In the genomic region with DNA sequence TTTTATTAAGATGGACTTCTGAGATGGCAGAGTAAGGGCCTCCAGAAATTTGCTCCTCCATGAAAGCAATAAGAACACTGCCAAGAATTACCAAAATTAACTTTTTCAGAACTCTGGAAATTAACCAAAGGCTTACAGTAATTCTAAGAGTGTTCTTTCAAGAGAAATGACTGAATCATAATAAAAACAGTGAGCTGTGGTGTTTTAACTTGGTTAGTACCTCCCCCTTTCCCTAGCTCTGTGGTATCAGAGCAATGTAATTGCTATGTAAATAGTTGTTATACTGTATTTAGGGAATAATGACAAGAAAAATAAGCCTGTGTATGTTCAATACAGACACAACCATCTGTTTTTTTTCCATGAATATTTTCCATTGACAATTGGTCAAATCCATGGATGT, we compare ENCODE assay signal across 12 cellular contexts. TPM values are rescaled to one million over a fixed set of nuclear protein-coding genes. Genes with fewer than 3 reads are reported as not detected.
DNase-seq lines count a peak whose midpoint lies in the region; ATAC-seq and TF ChIP-seq lines count a peak whose summit lies in the region.
"Had no signal": no experiment of that assay in that cellular context is flagged by ENCODE, and none has a peak within 500 bp of the region (broad histone marks: within the 10 kb centered on the region; RNA-seq: fewer than 3 reads in every experiment).

No MANE protein-coding gene starts in this region.

- H3K4me3 ChIP-seq in fibroblast of lung (replicated peaks in 1 of 4; ENCODE audit: control extremely low read depth in 1 of 4, insufficient read depth in 1 of 4, low read depth in 3 of 4, low read length in 4 of 4): no peak overlapping the region
- H3K4me3 ChIP-seq in thoracic aorta: no peak overlapping the region
- H3K4me3 ChIP-seq in heart left ventricle: no peak overlapping the region

- peaks cover 17% of the 10 kb centered on the region for H3K36me3 Mint-ChIP-seq in activated naive CD4-positive, alpha-beta T cell treated with anti-CD3 and anti-CD28 coated beads, Interleukin-2, amount 50 U/mL, for 24 hours
- peaks cover 25% of the 10 kb centered on the region for H3K36me3 Mint-ChIP-seq in activated CD4-positive, alpha-beta memory T cell treated with anti-CD3 and anti-CD28 coated beads for 36 hours

- TF ChIP-seq CTCF in fibroblast of lung (conservative IDR thresholded peaks at IDR 0.05 in 1 of 2, IDR thresholded peaks at IDR 0.05 in 1 of 2; ENCODE audit: low read depth in 1 of 2, low read length in 2 of 2): no peak
- no peak for TF ChIP-seq CTCF in thoracic aorta (IDR thresholded peaks at IDR 0.05)
- TF ChIP-seq CTCF in heart left ventricle (IDR thresholded peaks at IDR 0.05): no peak

- ATAC-seq in thoracic aorta (ENCODE audit: insufficient number of reproducible peaks, low FRiP score, low read depth) (peak; percentile 55), heart left ventricle (no peak), HG02840 (IDR thresholded peaks at IDR 0.05; ENCODE audit: low FRiP score, unreplicated experiment) (no peak), HG02623 (IDR thresholded peaks at IDR 0.05; ENCODE audit: unreplicated experiment) (no peak)
- ATAC-seq: esophagus mucosa had no signal

- TF ChIP-seq POLR2A in heart left ventricle (IDR thresholded peaks at IDR 0.05): no peak

- peaks cover 81% of the 10 kb centered on the region for H3K4me1 Mint-ChIP-seq in activated naive CD4-positive, alpha-beta T cell treated with anti-CD3 and anti-CD28 coated beads, Interleukin-2, amount 50 U/mL, for 24 hours
- H3K4me1 Mint-ChIP-seq in activated CD4-positive, alpha-beta memory T cell treated with anti-CD3 and anti-CD28 coated beads for 36 hours (ENCODE audit: low read depth): peaks cover 85% of the 10 kb centered on the region

- H3K4me3 Mint-ChIP-seq in activated naive CD4-positive, alpha-beta T cell treated with anti-CD3 and anti-CD28 coated beads, Interleukin-2, amount 50 U/mL, for 24 hours: peak overlapping the region; percentile 73
- peak overlapping the region; percentile 37 for H3K4me3 Mint-ChIP-seq in activated CD4-positive, alpha-beta memory T cell treated with anti-CD3 and anti-CD28 coated beads for 36 hours
- H3K4me3 Mint-ChIP-seq: mesothelial cell of epicardium had no signal

- H4K20me1 ChIP-seq in fibroblast of lung (ENCODE audit: control insufficient read depth, extremely low read depth, insufficient read depth, low read length): no peaks in the 10 kb centered on the region

- CTCF ChIA-PET in activated CD4-positive, alpha-beta memory T cell treated with anti-CD3 and anti-CD28 coated beads for 36 hours (lab: Charles Lee): interaction anchor here (0.6 to 2.9 kb wide), 6 partner anchors 8 to 212 kb away, joined by 3 to 12 read pairs (median 5); no protein-coding TSS in a partner anchor

- H2AFZ ChIP-seq in fibroblast of lung (ENCODE audit: low read length): no peak overlapping the region

- H3K9ac ChIP-seq in fibroblast of lung (ENCODE audit: insufficient read depth, low read length): no peak overlapping the region

- peak overlapping the region; percentile 99 for H3K27ac Mint-ChIP-seq in activated naive CD4-positive, alpha-beta T cell treated with anti-CD3 and anti-CD28 coated beads, Interleukin-2, amount 50 U/mL, for 24 hours
- peak overlapping the region; percentile 98 for H3K27ac Mint-ChIP-seq in activated CD4-positive, alpha-beta memory T cell treated with anti-CD3 and anti-CD28 coated beads for 36 hours
- H3K27ac Mint-ChIP-seq: mesothelial cell of epicardium had no signal

- no peak for DNase-seq in activated naive CD4-positive, alpha-beta T cell treated with anti-CD3 and anti-CD28 coated beads, Interleukin-2, amount 50 U/mL, for 16 hours
- no peak for DNase-seq in activated CD4-positive, alpha-beta memory T cell treated with anti-CD3 and anti-CD28 coated beads for 36 hours
- DNase-seq in fibroblast of lung (ENCODE audit: low read depth in 2 of 2): peak; percentile 77 to 87
- no peak for DNase-seq in thoracic aorta (ENCODE audit: low spot score)
- DNase-seq in heart left ventricle: no peak
- DNase-seq: NCI-H446 treated with DMSO at 0.1 percent for 48 hours had no signal

- H3K27ac ChIP-seq in fibroblast of lung (ENCODE audit: insufficient read depth, low read length) (no peak overlapping the region), thoracic aorta (no peak overlapping the region), heart left ventricle (peak overlapping the region in 1 of 12 donors; percentile 12)
- H3K27ac ChIP-seq: C4-2B had no signal

- H3K4me1 ChIP-seq in fibroblast of lung (ENCODE audit: control insufficient read depth, extremely low read depth, insufficient read depth, low read length) (peaks cover 7% of the 10 kb centered on the region), thoracic aorta (ENCODE audit: control insufficient read depth in 1 of 2, low read depth in 2 of 2) (peaks cover 33 to 82% of the 10 kb centered on the region in 2 donors), heart left ventricle (peaks cover 14 to 91% (median 69%) of the 10 kb centered on the region in 12 donors)

- H3K27me3 ChIP-seq in fibroblast of lung (ENCODE audit: control insufficient read depth, insufficient read depth, low read length): no peaks in the 10 kb centered on the region
- H3K27me3 ChIP-seq in thoracic aorta (replicated peaks; ENCODE audit: insufficient read depth): no peaks in the 10 kb centered on the region
- no peaks in the 10 kb centered on the region for H3K27me3 ChIP-seq in heart left ventricle

- H3K79me2 ChIP-seq in fibroblast of lung (ENCODE audit: control insufficient read depth, insufficient read depth, low read length): no peaks in the 10 kb centered on the region

- H3K9me3 ChIP-seq in fibroblast of lung (ENCODE audit: control insufficient read depth, insufficient read depth, low read depth, low read length) (no peaks in the 10 kb centered on the region), thoracic aorta (no peaks in the 10 kb centered on the region), heart left ventricle (no peaks in the 10 kb centered on the region)

- POLR2A ChIA-PET in activated CD4-positive, alpha-beta memory T cell treated with anti-CD3 and anti-CD28 coated beads for 36 hours (lab: Charles Lee): interaction anchor here (0.7 to 7.6 kb wide), 7 partner anchors 8 to 352 kb away, joined by 3 to 128 read pairs (median 5); a partner anchor contains a TSS

- intact Hi-C loops in activated CD4-positive, alpha-beta memory T cell treated with anti-CD3 and anti-CD28 coated beads for 36 hours (cut with micrococcal nuclease): loop anchor here (1.0 to 2.0 kb wide), 3 partner anchors 8 to 19 kb away; no protein-coding TSS in a partner anchor
- intact Hi-C loops in heart left ventricle (cut with DNase I): no loop called here

- H3K27me3 Mint-ChIP-seq in activated naive CD4-positive, alpha-beta T cell treated with anti-CD3 and anti-CD28 coated beads, Interleukin-2, amount 50 U/mL, for 24 hours: no peaks in the 10 kb centered on the region
- no peaks in the 10 kb centered on the region for H3K27me3 Mint-ChIP-seq in activated CD4-positive, alpha-beta memory T cell treated with anti-CD3 and anti-CD28 coated beads for 36 hours

- H3K4me2 ChIP-seq in fibroblast of lung (ENCODE audit: extremely low read depth, insufficient read depth, low read length): no peak overlapping the region

- no peaks in the 10 kb centered on the region for H3K9me3 Mint-ChIP-seq in activated naive CD4-positive, alpha-beta T cell treated with anti-CD3 and anti-CD28 coated beads, Interleukin-2, amount 50 U/mL, for 24 hours
- H3K9me3 Mint-ChIP-seq in activated CD4-positive, alpha-beta memory T cell treated with anti-CD3 and anti-CD28 coated beads for 36 hours: no peaks in the 10 kb centered on the region

- no peaks in the 10 kb centered on the region for H3K36me3 ChIP-seq in fibroblast of lung (ENCODE audit: control insufficient read depth, insufficient read depth, low read length)
- no peaks in the 10 kb centered on the region for H3K36me3 ChIP-seq in thoracic aorta
- no peaks in the 10 kb centered on the region for H3K36me3 ChIP-seq in heart left ventricle

RNA-seq across cellular contexts. Expression of a gene that starts 19.0 kb away (rescaled TPM):
- total RNA-seq in activated CD4-positive, alpha-beta memory T cell treated with anti-CD3 and anti-CD28 coated beads for 36 hours: 10 to 100 TPM; 75.7 to 76.6 TPM
- total RNA-seq in fibroblast of lung (20.8 and 26.6 TPM in 2 replicates), thoracic aorta (10 to 100 TPM; 46.7 to 58.3 TPM), heart left ventricle (10 to 100 TPM; 38.2 to 67.0 (median 48.3) TPM)
- polyA plus RNA-seq in fibroblast of lung (6.5 and 13.0 TPM in 2 replicates), heart left ventricle (10 to 100 TPM; 16.5 to 22.2 TPM)
- 4.4 and 9.5 TPM in 2 replicates for polyA plus RNA-seq in fibroblast of lung (2012)
- polyA minus RNA-seq in fibroblast of lung (ENCODE audit: low replicate concordance): 6.9 and 7.4 TPM in 2 replicates

Comparison
In these comparisons a context has a peak if more than half of its experiments do, and no peak if none do; other contexts are left out.
1. DNase-seq: peak in fibroblast of lung (2 of 2); none in activated naive CD4-positive, alpha-beta T cell treated with anti-CD3 and anti-CD28 coated beads, Interleukin-2, amount 50 U/mL, for 16 hours (single experiment), activated CD4-positive, alpha-beta memory T cell treated with anti-CD3 and anti-CD28 coated beads for 36 hours (single experiment), thoracic aorta (single experiment) and heart left ventricle (0 of 5).